1 cellular context compared by ENCODE assay signal in the genomic region with DNA sequence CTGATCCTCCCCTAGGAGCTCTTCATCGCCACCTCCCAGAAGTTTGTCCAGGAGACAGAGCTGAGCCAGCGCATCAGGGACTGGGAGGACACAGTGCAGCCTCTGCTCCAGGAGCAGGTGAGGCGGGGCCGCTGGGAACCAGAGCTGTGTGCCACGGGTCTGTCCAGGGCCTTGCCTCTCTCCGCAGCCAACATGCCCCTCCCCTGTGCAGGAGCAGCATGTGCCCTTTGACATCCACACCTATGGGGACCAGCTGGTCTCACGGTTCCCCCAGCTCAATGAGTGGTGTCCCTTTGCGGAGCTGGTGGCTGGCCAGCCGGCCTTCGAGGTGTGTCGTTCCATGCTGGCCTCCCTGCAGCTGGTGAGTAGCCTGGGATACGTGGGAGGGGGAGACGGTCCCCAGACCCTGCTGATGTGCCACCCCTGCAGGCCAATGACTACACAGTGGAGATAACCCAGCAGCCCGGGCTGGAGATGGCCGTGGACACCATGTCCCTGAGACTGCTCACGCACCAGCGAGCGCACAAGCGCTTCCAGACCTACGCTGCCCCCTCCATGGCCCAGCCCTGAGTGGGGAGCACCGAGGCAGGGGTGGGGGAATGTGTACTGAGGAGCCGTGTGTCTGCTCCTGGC.
TF ChIP-seq lines count a peak whose summit lies in the region.

No MANE protein-coding gene starts in this region.

TF ChIP-seq in HEK293, 187 proteins besides CTCF, POLR2A, EP300 and RAD21 (continued from another document):
- TF ChIP-seq, protein P1, sequence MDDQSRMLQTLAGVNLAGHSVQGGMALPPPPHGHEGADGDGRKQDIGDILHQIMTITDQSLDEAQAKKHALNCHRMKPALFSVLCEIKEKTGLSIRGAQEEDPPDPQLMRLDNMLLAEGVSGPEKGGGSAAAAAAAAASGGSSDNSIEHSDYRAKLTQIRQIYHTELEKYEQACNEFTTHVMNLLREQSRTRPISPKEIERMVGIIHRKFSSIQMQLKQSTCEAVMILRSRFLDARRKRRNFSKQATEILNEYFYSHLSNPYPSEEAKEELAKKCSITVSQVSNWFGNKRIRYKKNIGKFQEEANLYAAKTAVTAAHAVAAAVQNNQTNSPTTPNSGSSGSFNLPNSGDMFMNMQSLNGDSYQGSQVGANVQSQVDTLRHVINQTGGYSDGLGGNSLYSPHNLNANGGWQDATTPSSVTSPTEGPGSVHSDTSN (CRISPR knock-in tag; IDR thresholded peaks at IDR 0.05) = 0 out of 2 replicates have a peak, but pooled peaks have one; percentile 10
- TF ChIP-seq PRDM1 (tag by site-specific recombination; IDR thresholded peaks at IDR 0.05) = no peak
- TF ChIP-seq ZFHX2 (tag by site-specific recombination; conservative IDR thresholded peaks at IDR 0.05) = 0 out of 2 replicates have a peak, but pooled peaks have one; percentile 7
- 0 out of 2 replicates have a peak, but pooled peaks have one; percentile 31 for TF ChIP-seq OSR2 (tag by site-specific recombination; IDR thresholded peaks at IDR 0.05)
